ENCODE assay signal across 18 cellular contexts in the genomic region with DNA sequence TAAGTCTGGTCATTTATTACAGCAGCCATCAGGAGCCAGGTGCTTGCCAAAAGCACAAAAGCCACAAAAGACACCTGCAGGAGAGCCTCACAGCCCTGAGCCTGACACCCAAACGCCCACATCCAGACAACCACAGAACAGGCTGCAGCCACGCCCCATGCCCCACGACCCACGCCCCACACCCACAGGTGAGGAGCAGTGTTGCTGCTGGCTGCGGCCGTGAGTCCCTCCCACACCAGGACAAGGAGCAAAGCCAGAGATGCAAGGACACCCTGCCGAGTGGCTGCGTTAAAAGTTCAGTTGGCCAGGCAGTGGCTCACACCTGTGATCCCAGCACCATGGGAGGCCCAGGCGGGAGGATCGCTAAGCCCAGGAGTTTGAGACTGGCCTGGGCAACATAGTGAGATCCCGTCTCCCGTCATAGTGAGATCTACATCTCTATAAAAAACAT. TPM values are rescaled to one million over a fixed set of nuclear protein-coding genes. Genes with fewer than 3 reads are reported as not detected.
DNase-seq lines count a peak whose midpoint lies in the region; ATAC-seq and TF ChIP-seq lines count a peak whose summit lies in the region.
"Had no signal": no experiment of that assay in that cellular context is flagged by ENCODE, and none has a peak within 500 bp of the region (broad histone marks: within the 10 kb centered on the region; RNA-seq: fewer than 3 reads in every experiment).

No MANE protein-coding gene starts in this region.

- ATAC-seq in GM23338: no peak
- no peak for ATAC-seq in Right ventricle myocardium superior (ENCODE audit: poor library complexity)
- ATAC-seq: Right ventricle myocardium inferior had no signal

- H3F3A ChIP-seq in GM23338 (replicated peaks; ENCODE audit: low read depth): peaks cover 18% of the 10 kb centered on the region

- intact Hi-C loops in activated T-helper 1 cell treated with anti-CD3 and anti-CD28 coated beads, Interleukin-12 subunit alpha, Interleukin-12 subunit beta, Interleukin-2, Interleukin-4 antibody, amounts not matched to agents 30 ng/mL and 10 ng/mL and 1 ng/mL, durations not matched to agents 14 hours and 24 hours and 36 hours (cut with micrococcal nuclease): no loop called here
- intact Hi-C loops in Right ventricle myocardium superior (cut with DNase I): no loop called here

- no peaks in the 10 kb centered on the region for H3K9me2 ChIP-seq in GM23338 (ENCODE audit: insufficient read depth)

- H4K20me1 ChIP-seq in GM23338 (replicated peaks; ENCODE audit: insufficient read depth): peaks cover 11% of the 10 kb centered on the region

- H3K36me3 Mint-ChIP-seq in activated T-helper 1 cell treated with anti-CD3 and anti-CD28 coated beads, Interleukin-12 subunit alpha, Interleukin-12 subunit beta, Interleukin-2, Interleukin-4 antibody, amounts not matched to agents 30 ng/mL and 10 ng/mL and 1 ng/mL, durations not matched to agents 14 hours and 24 hours and 36 hours (ENCODE audit: low read depth): no peaks in the 10 kb centered on the region
- no peaks in the 10 kb centered on the region; the same call in 2 of the 3 replicates for H3K36me3 Mint-ChIP-seq in GM23338 (ENCODE audit: low read depth)
- H3K36me3 Mint-ChIP-seq: activated naive CD8-positive, alpha-beta T cell; memory B cell; type B pancreatic cell had no signal

- H3K27me3 ChIP-seq in GM23338 (ENCODE audit: insufficient read depth): no peaks in the 10 kb centered on the region
- H3K27me3 ChIP-seq: ascending aorta had no signal

- H3K4me3 Mint-ChIP-seq in activated T-helper 1 cell treated with anti-CD3 and anti-CD28 coated beads, Interleukin-12 subunit alpha, Interleukin-12 subunit beta, Interleukin-2, Interleukin-4 antibody, amounts not matched to agents 30 ng/mL and 10 ng/mL and 1 ng/mL, durations not matched to agents 14 hours and 24 hours and 36 hours: peak overlapping the region; percentile 22
- H3K4me3 Mint-ChIP-seq in GM23338: no peak overlapping the region
- H3K4me3 Mint-ChIP-seq: memory B cell, type B pancreatic cell had no signal

- H3K9me3 Mint-ChIP-seq in activated T-helper 1 cell treated with anti-CD3 and anti-CD28 coated beads, Interleukin-12 subunit alpha, Interleukin-12 subunit beta, Interleukin-2, Interleukin-4 antibody, amounts not matched to agents 30 ng/mL and 10 ng/mL and 1 ng/mL, durations not matched to agents 14 hours and 24 hours and 36 hours: no peaks in the 10 kb centered on the region
- H3K9me3 Mint-ChIP-seq in GM23338: no peaks in the 10 kb centered on the region; the same call in 2 of the 3 replicates
- H3K9me3 Mint-ChIP-seq: memory B cell, type B pancreatic cell had no signal

- H3K27me3 Mint-ChIP-seq in activated T-helper 1 cell treated with anti-CD3 and anti-CD28 coated beads, Interleukin-12 subunit alpha, Interleukin-12 subunit beta, Interleukin-2, Interleukin-4 antibody, amounts not matched to agents 30 ng/mL and 10 ng/mL and 1 ng/mL, durations not matched to agents 14 hours and 24 hours and 36 hours (ENCODE audit: insufficient read depth): peaks cover 4% of the 10 kb centered on the region
- H3K27me3 Mint-ChIP-seq in GM23338 (ENCODE audit: insufficient read depth, low read depth, poor library complexity): peaks cover 5% of the 10 kb centered on the region
- H3K27me3 Mint-ChIP-seq: activated naive CD8-positive, alpha-beta T cell; memory B cell; type B pancreatic cell had no signal

- H3K4me1 Mint-ChIP-seq in activated T-helper 1 cell treated with anti-CD3 and anti-CD28 coated beads, Interleukin-12 subunit alpha, Interleukin-12 subunit beta, Interleukin-2, Interleukin-4 antibody, amounts not matched to agents 30 ng/mL and 10 ng/mL and 1 ng/mL, durations not matched to agents 14 hours and 24 hours and 36 hours (ENCODE audit: low read depth): peaks cover 7% of the 10 kb centered on the region
- no peaks in the 10 kb centered on the region; the same call in 1 of the 3 replicates for H3K4me1 Mint-ChIP-seq in GM23338

- no peak for TF ChIP-seq CTCF in GM23338 (conservative IDR thresholded peaks at IDR 0.05; ENCODE audit: low read depth in 2 of 2)

- H3K79me2 ChIP-seq in GM23338 (replicated peaks; ENCODE audit: insufficient read depth): peaks cover 10% of the 10 kb centered on the region

- no peak overlapping the region for H3K4me3 ChIP-seq in GM23338
- H3K4me3 ChIP-seq: ascending aorta had no signal

- H3K27ac Mint-ChIP-seq in activated T-helper 1 cell treated with anti-CD3 and anti-CD28 coated beads, Interleukin-12 subunit alpha, Interleukin-12 subunit beta, Interleukin-2, Interleukin-4 antibody, amounts not matched to agents 30 ng/mL and 10 ng/mL and 1 ng/mL, durations not matched to agents 14 hours and 24 hours and 36 hours: no peak overlapping the region
- H3K27ac Mint-ChIP-seq in GM23338: no peak overlapping the region
- H3K27ac Mint-ChIP-seq: memory B cell, type B pancreatic cell had no signal

- H3K4me1 ChIP-seq in GM23338 (ENCODE audit: insufficient read depth): no peaks in the 10 kb centered on the region
- H3K4me1 ChIP-seq: ascending aorta had no signal

- H3K27ac ChIP-seq in GM23338 (ENCODE audit: low read depth): no peak overlapping the region
- H3K27ac ChIP-seq: ascending aorta had no signal

- no peaks in the 10 kb centered on the region for H3K36me3 ChIP-seq in GM23338 (ENCODE audit: insufficient read depth)
- H3K36me3 ChIP-seq: ascending aorta had no signal

- H3K4me2 ChIP-seq in GM23338: no peak overlapping the region

- no peak overlapping the region for H2AFZ ChIP-seq in GM23338

- DNase-seq in NCI-H2107 treated with DMSO at 0.1 percent for 48 hours (lab: John Stamatoyannopoulos, UW; ENCODE audit: unreplicated experiment): peak; percentile 19
- DNase-seq in NCI-H2107 (lab: John Stamatoyannopoulos, UW): no peak
- DNase-seq in stimulated activated CD4-positive, alpha-beta T cell treated with anti-CD3 and anti-CD28 coated beads, TNF-alpha, amount 100 ng/mL, for 4 hours (ENCODE audit: low read depth in 3 of 3): peak in 2 of 3 experiments; percentile 13 to 15
- DNase-seq in stimulated activated CD4-positive, alpha-beta T cell treated with anti-CD3 and anti-CD28 coated beads, Interleukin-1b, Interleukin-23, amount 100 ng/mL, for 48 hours: no peak
- DNase-seq in activated T-helper 1 cell treated with anti-CD3 and anti-CD28 coated beads, Interleukin-12 subunit alpha, Interleukin-12 subunit beta, Interleukin-2, Interleukin-4 antibody, amounts not matched to agents 30 ng/mL and 10 ng/mL and 1 ng/mL, durations not matched to agents 14 hours and 24 hours and 36 hours (ENCODE audit: low spot score): no peak
- no peak for DNase-seq in GM23338 (ENCODE audit: low spot score)
- no peak for DNase-seq in GDM1 (lab: John Stamatoyannopoulos, UW)
- DNase-seq in Right ventricle myocardium superior: no peak
- DNase-seq: 8988T, caudate nucleus, NCI-H524 treated with DMSO at 0.1 percent for 48 hours, retina, SW 1271 had no signal

TF ChIP-seq in GM23338, 12 proteins besides CTCF, POLR2A, EP300 and RAD21 (continues in another document):
- no peak for TF ChIP-seq NANOG (IDR thresholded peaks at IDR 0.05; ENCODE audit: borderline replicate concordance)
- TF ChIP-seq STAT1 (IDR thresholded peaks at IDR 0.05; ENCODE audit: unreplicated experiment): no peak
- TF ChIP-seq, protein P1, sequence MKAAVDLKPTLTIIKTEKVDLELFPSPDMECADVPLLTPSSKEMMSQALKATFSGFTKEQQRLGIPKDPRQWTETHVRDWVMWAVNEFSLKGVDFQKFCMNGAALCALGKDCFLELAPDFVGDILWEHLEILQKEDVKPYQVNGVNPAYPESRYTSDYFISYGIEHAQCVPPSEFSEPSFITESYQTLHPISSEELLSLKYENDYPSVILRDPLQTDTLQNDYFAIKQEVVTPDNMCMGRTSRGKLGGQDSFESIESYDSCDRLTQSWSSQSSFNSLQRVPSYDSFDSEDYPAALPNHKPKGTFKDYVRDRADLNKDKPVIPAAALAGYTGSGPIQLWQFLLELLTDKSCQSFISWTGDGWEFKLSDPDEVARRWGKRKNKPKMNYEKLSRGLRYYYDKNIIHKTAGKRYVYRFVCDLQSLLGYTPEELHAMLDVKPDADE (IDR thresholded peaks at IDR 0.05): no peak
- TF ChIP-seq ZNF331 (CRISPR knock-in tag; IDR thresholded peaks at IDR 0.05; ENCODE audit: low read depth): no peak
- no peak for TF ChIP-seq CREB1 (CRISPR knock-in tag; IDR thresholded peaks at IDR 0.05; ENCODE audit: low read depth)
- no peak for TF ChIP-seq ZNF114 (CRISPR knock-in tag; IDR thresholded peaks at IDR 0.05)

RNA-seq across cellular contexts. Expression of a gene that starts 43.0 kb away (rescaled TPM):
- 34.7 and 38.3 TPM in 2 replicates for total RNA-seq in activated T-helper 1 cell treated with anti-CD3 and anti-CD28 coated beads, Interleukin-12 subunit alpha, Interleukin-12 subunit beta, Interleukin-2, Interleukin-4 antibody, amounts not matched to agents 30 ng/mL and 10 ng/mL and 1 ng/mL, durations not matched to agents 14 hours and 24 hours and 36 hours
- 33.8 and 42.0 TPM in 2 replicates for total RNA-seq in GM23338 (2014; rRNA removed; shearing (Covaris generic))
- 22.8 and 25.3 TPM in 2 replicates for polyA plus RNA-seq in GM23338 (2016; fragmentation: Nextera tagmentation; extraction: Ambion mirVana)
- total RNA-seq in Right ventricle myocardium superior: 95.0 TPM

RNA-seq across cellular contexts. Expression of a gene that starts 46.1 kb away (rescaled TPM):
- 12.1 TPM in 2 replicates for total RNA-seq in activated T-helper 1 cell treated with anti-CD3 and anti-CD28 coated beads, Interleukin-12 subunit alpha, Interleukin-12 subunit beta, Interleukin-2, Interleukin-4 antibody, amounts not matched to agents 30 ng/mL and 10 ng/mL and 1 ng/mL, durations not matched to agents 14 hours and 24 hours and 36 hours
- 3.6 and 12.2 TPM in 2 replicates for total RNA-seq in GM23338 (2014; rRNA removed; shearing (Covaris generic))
- 4.7 and 7.4 TPM in 2 replicates for polyA plus RNA-seq in GM23338 (2016; fragmentation: Nextera tagmentation; extraction: Ambion mirVana)
- 1.6 TPM for total RNA-seq in Right ventricle myocardium superior

RNA-seq across cellular contexts. Expression of a gene that starts 48.5 kb away (rescaled TPM):
- 1.1 and 1.2 TPM in 2 replicates for total RNA-seq in activated T-helper 1 cell treated with anti-CD3 and anti-CD28 coated beads, Interleukin-12 subunit alpha, Interleukin-12 subunit beta, Interleukin-2, Interleukin-4 antibody, amounts not matched to agents 30 ng/mL and 10 ng/mL and 1 ng/mL, durations not matched to agents 14 hours and 24 hours and 36 hours
- total RNA-seq in GM23338 (2014; rRNA removed; shearing (Covaris generic)): 23.0 and 26.9 TPM in 2 replicates
- polyA plus RNA-seq in GM23338 (2016; fragmentation: Nextera tagmentation; extraction: Ambion mirVana): 3.2 TPM in 2 replicates
- 13.5 TPM for total RNA-seq in Right ventricle myocardium superior

Comparison
In these comparisons a context has a peak if more than half of its experiments do, and no peak if none do; other contexts are left out.
1. DNase-seq: peak in NCI-H2107 treated with DMSO at 0.1 percent for 48 hours (single experiment) and stimulated activated CD4-positive, alpha-beta T cell treated with anti-CD3 and anti-CD28 coated beads, TNF-alpha, amount 100 ng/mL, for 4 hours (2 of 3); none in NCI-H2107 (single experiment), stimulated activated CD4-positive, alpha-beta T cell treated with anti-CD3 and anti-CD28 coated beads, Interleukin-1b, Interleukin-23, amount 100 ng/mL, for 48 hours (single experiment), activated T-helper 1 cell treated with anti-CD3 and anti-CD28 coated beads, Interleukin-12 subunit alpha, Interleukin-12 subunit beta, Interleukin-2, Interleukin-4 antibody, amounts not matched to agents 30 ng/mL and 10 ng/mL and 1 ng/mL, durations not matched to agents 14 hours and 24 hours and 36 hours (single experiment), GM23338 (single experiment), GDM1 (single experiment) and Right ventricle myocardium superior (single experiment).